Comparison of ENCODE assay signal across 31 cellular contexts in genomic region chr12:104903648-104904423, GRCh38. TPM values are rescaled to one million over a fixed set of nuclear protein-coding genes. Genes with fewer than 3 reads are reported as not detected.
DNase-seq lines count a peak whose midpoint lies in the region; ATAC-seq and TF ChIP-seq lines count a peak whose summit lies in the region.
"Had no signal": no experiment of that assay in that cellular context is flagged by ENCODE, and none has a peak within 500 bp of the region (broad histone marks: within the 10 kb centered on the region; RNA-seq: fewer than 3 reads in every experiment).

No MANE protein-coding gene starts in this region.

- no peak overlapping the region for H3K27ac ChIP-seq in caudate nucleus (ENCODE audit: low read depth, low read length)
- H3K27ac ChIP-seq: adrenal gland, gastroesophageal sphincter, left lung had no signal

- no peaks in the 10 kb centered on the region for H3K4me1 Mint-ChIP-seq in stimulated activated naive CD8-positive, alpha-beta T cell treated with anti-CD3 and anti-CD28 coated beads, Interleukin-15, Interleukin-2, amounts not matched to agents 100 ng/mL and 50 ng/mL, for 24 hours (ENCODE audit: low read depth)
- no peaks in the 10 kb centered on the region for H3K4me1 Mint-ChIP-seq in stimulated activated naive CD8-positive, alpha-beta T cell treated with anti-CD3 and anti-CD28 coated beads, Interleukin-15, amount 100 ng/mL, for 72 hours
- H3K4me1 Mint-ChIP-seq: activated CD4-positive, alpha-beta memory T cell treated with anti-CD3 and anti-CD28 coated beads, Interleukin-2, amount 10 ng/mL, durations not matched to agents 7 days and 5 days; CD4-positive, CD25-positive, alpha-beta regulatory T cell; stimulated activated naive B cell treated with anti-CD40 and anti-IgM and Interleukin-4, amounts not matched to agents 10 μg/mL and 1 μg/mL and 100 μg/mL, for 72 hours had no signal

- no peak overlapping the region for H3K4me3 Mint-ChIP-seq in stimulated activated naive CD8-positive, alpha-beta T cell treated with anti-CD3 and anti-CD28 coated beads, Interleukin-15, Interleukin-2, amounts not matched to agents 100 ng/mL and 50 ng/mL, for 24 hours
- no peak overlapping the region for H3K4me3 Mint-ChIP-seq in stimulated activated naive CD8-positive, alpha-beta T cell treated with anti-CD3 and anti-CD28 coated beads, Interleukin-15, amount 100 ng/mL, for 72 hours
- H3K4me3 Mint-ChIP-seq: activated CD4-positive, alpha-beta memory T cell treated with anti-CD3 and anti-CD28 coated beads, Interleukin-2, amount 10 ng/mL, durations not matched to agents 7 days and 5 days; activated T-helper 1 cell treated with anti-CD3 and anti-CD28 coated beads, Interleukin-12 subunit alpha, Interleukin-12 subunit beta, Interleukin-2, Interleukin-4 antibody, amounts not matched to agents 30 ng/mL and 10 ng/mL and 1 ng/mL, durations not matched to agents 14 hours and 24 hours and 36 hours; CD4-positive, CD25-positive, alpha-beta regulatory T cell; stimulated activated naive B cell treated with anti-CD40 and anti-IgM and Interleukin-4, amounts not matched to agents 10 μg/mL and 1 μg/mL and 100 μg/mL, for 72 hours had no signal

- no peaks in the 10 kb centered on the region for H3K4me1 ChIP-seq in mucosa of descending colon (ENCODE audit: low read depth)
- H3K4me1 ChIP-seq: adrenal gland, gastroesophageal sphincter, left lung had no signal

- no peaks in the 10 kb centered on the region for H3K9me3 ChIP-seq in mucosa of descending colon
- H3K9me3 ChIP-seq: adrenal gland, gastroesophageal sphincter had no signal

- H3K36me3 ChIP-seq in mucosa of descending colon (ENCODE audit: low read depth): no peaks in the 10 kb centered on the region
- H3K36me3 ChIP-seq: adrenal gland, gastroesophageal sphincter, left lung had no signal

- TF ChIP-seq CTCF in fibroblast of pulmonary artery (IDR thresholded peaks at IDR 0.05; ENCODE audit: low read length, missing control alignments): no peak
- TF ChIP-seq CTCF in mucosa of descending colon (IDR thresholded peaks at IDR 0.05): no peak

- peaks cover 4% of the 10 kb centered on the region for H3K9me3 Mint-ChIP-seq in stimulated activated naive CD8-positive, alpha-beta T cell treated with anti-CD3 and anti-CD28 coated beads, Interleukin-15, Interleukin-2, amounts not matched to agents 100 ng/mL and 50 ng/mL, for 24 hours
- no peaks in the 10 kb centered on the region for H3K9me3 Mint-ChIP-seq in stimulated activated naive CD8-positive, alpha-beta T cell treated with anti-CD3 and anti-CD28 coated beads, Interleukin-15, amount 100 ng/mL, for 72 hours
- H3K9me3 Mint-ChIP-seq: activated CD4-positive, alpha-beta memory T cell treated with anti-CD3 and anti-CD28 coated beads, Interleukin-2, amount 10 ng/mL, durations not matched to agents 7 days and 5 days had no signal

- intact Hi-C loops in mucosa of descending colon (cut with DNase I, micrococcal nuclease): no loop called here

- H3K27me3 Mint-ChIP-seq in stimulated activated naive CD8-positive, alpha-beta T cell treated with anti-CD3 and anti-CD28 coated beads, Interleukin-15, Interleukin-2, amounts not matched to agents 100 ng/mL and 50 ng/mL, for 24 hours: no peaks in the 10 kb centered on the region
- peaks cover 10% of the 10 kb centered on the region for H3K27me3 Mint-ChIP-seq in stimulated activated naive CD8-positive, alpha-beta T cell treated with anti-CD3 and anti-CD28 coated beads, Interleukin-15, amount 100 ng/mL, for 72 hours
- H3K27me3 Mint-ChIP-seq: activated CD4-positive, alpha-beta memory T cell treated with anti-CD3 and anti-CD28 coated beads, Interleukin-2, amount 10 ng/mL, durations not matched to agents 7 days and 5 days; CD4-positive, CD25-positive, alpha-beta regulatory T cell; stimulated activated naive B cell treated with anti-CD40 and anti-IgM and Interleukin-4, amounts not matched to agents 10 μg/mL and 1 μg/mL and 100 μg/mL, for 72 hours had no signal

- ATAC-seq in stimulated activated naive CD8-positive, alpha-beta T cell treated with anti-CD3 and anti-CD28 coated beads, Interleukin-15, amount 100 ng/mL, for 72 hours: no peak
- ATAC-seq in mucosa of descending colon (peak; percentile 18), GM19328 (IDR thresholded peaks at IDR 0.05; ENCODE audit: unreplicated experiment) (no peak)
- ATAC-seq: esophagus mucosa; gastroesophageal sphincter; HCT116; left lung; stimulated activated naive B cell treated with anti-CD40 and anti-IgM and Interleukin-4, amounts not matched to agents 10 μg/mL and 1 μg/mL and 100 μg/mL, for 72 hours had no signal

- H3K27ac Mint-ChIP-seq in stimulated activated naive CD8-positive, alpha-beta T cell treated with anti-CD3 and anti-CD28 coated beads, Interleukin-15, Interleukin-2, amounts not matched to agents 100 ng/mL and 50 ng/mL, for 24 hours: peak overlapping the region; percentile 7
- H3K27ac Mint-ChIP-seq in stimulated activated naive CD8-positive, alpha-beta T cell treated with anti-CD3 and anti-CD28 coated beads, Interleukin-15, amount 100 ng/mL, for 72 hours: peak overlapping the region in 1 of 2 donors; percentile 69
- H3K27ac Mint-ChIP-seq: activated CD4-positive, alpha-beta memory T cell treated with anti-CD3 and anti-CD28 coated beads, Interleukin-2, amount 10 ng/mL, durations not matched to agents 7 days and 5 days; activated T-helper 1 cell treated with anti-CD3 and anti-CD28 coated beads, Interleukin-12 subunit alpha, Interleukin-12 subunit beta, Interleukin-2, Interleukin-4 antibody, amounts not matched to agents 30 ng/mL and 10 ng/mL and 1 ng/mL, durations not matched to agents 14 hours and 24 hours and 36 hours; progenitor cell of endocrine pancreas; stimulated activated naive B cell treated with anti-CD40 and anti-IgM and Interleukin-4, amounts not matched to agents 10 μg/mL and 1 μg/mL and 100 μg/mL, for 72 hours had no signal

- no peak for DNase-seq in stimulated activated naive CD8-positive, alpha-beta T cell treated with anti-CD3 and anti-CD28 coated beads, Interleukin-15, amount 100 ng/mL, for 72 hours
- DNase-seq in fibroblast of pulmonary artery (ENCODE audit: low read depth): peak; percentile 67
- no peak for DNase-seq in mucosa of descending colon
- no peak for DNase-seq in stimulated activated CD4-positive, alpha-beta T cell treated with anti-CD3 and anti-CD28 coated beads, Interleukin-2, amount 100 ng/mL, for 48 hours
- no peak for DNase-seq in NCI-H2081 (lab: John Stamatoyannopoulos, UW)
- no peak for DNase-seq in caudate nucleus (lab: John Stamatoyannopoulos, UW)
- DNase-seq: activated CD4-positive, alpha-beta memory T cell treated with anti-CD3 and anti-CD28 coated beads, Interleukin-2, amount 10 ng/mL, durations not matched to agents 7 days and 5 days; activated CD8-positive, alpha-beta memory T cell treated with anti-CD3 and anti-CD28 coated beads, Interleukin-2, amount 50 U/mL, for 4 hours; activated naive CD4-positive, alpha-beta T cell treated with Interleukin-2 at 50 U/mL for 16 hours; adrenal gland; AML-193; CD4-positive, CD25-positive, alpha-beta regulatory T cell; DMS79 treated with DMSO at 0.1 percent for 48 hours; GDM1; hypothalamus; Karpas-422; left lung; mesendoderm; NCI-H146; NCI-H2107; NCI-H446; NCI-H82; SHP77 treated with DMSO at 0.1 percent for 48 hours; stimulated activated naive B cell treated with anti-CD40 and anti-IgM and Interleukin-4, amounts not matched to agents 10 μg/mL and 1 μg/mL and 100 μg/mL, for 72 hours had no signal

- H3K4me3 ChIP-seq in fibroblast of pulmonary artery (replicated peaks; ENCODE audit: low read depth, low read length) (no peak overlapping the region), mucosa of descending colon (no peak overlapping the region)
- H3K4me3 ChIP-seq: adrenal gland, gastroesophageal sphincter, left lung had no signal

- no peaks in the 10 kb centered on the region for H3K36me3 Mint-ChIP-seq in stimulated activated naive CD8-positive, alpha-beta T cell treated with anti-CD3 and anti-CD28 coated beads, Interleukin-15, Interleukin-2, amounts not matched to agents 100 ng/mL and 50 ng/mL, for 24 hours (ENCODE audit: low read depth)
- H3K36me3 Mint-ChIP-seq: CD4-positive, CD25-positive, alpha-beta regulatory T cell had no signal

RNA-seq across cellular contexts. Expression of gene SLC41A2, which starts 54.3 kb away (rescaled TPM):
- 100 to 1,000 TPM in 1 of 3 donors, 10 to 100 TPM in 2; 63.2 to 106 (median 69.8) TPM for total RNA-seq in mucosa of descending colon
